ENCODE assay signal across 8 cellular contexts in genomic region chr6:4319992-4320683, GRCh38.
DNase-seq lines count a peak whose midpoint lies in the region; ATAC-seq, FAIRE-seq and TF ChIP-seq lines count a peak whose summit lies in the region.

No MANE protein-coding gene starts in this region.

- no peak overlapping the region for H3K4ac ChIP-seq in trophoblast cell (ENCODE audit: low read depth, low read length)

- no peak for FAIRE-seq in HepG2 (lab: Jason Lieb, UNC)

- peaks cover 56% of the 10 kb centered on the region for H3K4me1 ChIP-seq in PC-9 (replicated peaks; ENCODE audit: insufficient read depth)
- H3K4me1 ChIP-seq in fibroblast of lung (ENCODE audit: control insufficient read depth, extremely low read depth, insufficient read depth, low read length): peaks cover 19% of the 10 kb centered on the region
- H3K4me1 ChIP-seq in trophoblast cell (ENCODE audit: control insufficient read depth in 1 of 2, insufficient read depth in 2 of 2, low read length in 2 of 2): peaks cover 14 to 23% of the 10 kb centered on the region in 2 experiments
- H3K4me1 ChIP-seq in ovary (ENCODE audit: insufficient read depth): no peaks in the 10 kb centered on the region
- H3K4me1 ChIP-seq in HepG2 (ENCODE audit: insufficient read depth, low read length): no peaks in the 10 kb centered on the region

- H3K27me3 ChIP-seq in PC-9 (ENCODE audit: insufficient read depth, low read depth): no peaks in the 10 kb centered on the region
- H3K27me3 ChIP-seq in fibroblast of lung (ENCODE audit: control insufficient read depth, insufficient read depth, low read length): no peaks in the 10 kb centered on the region
- H3K27me3 ChIP-seq in trophoblast cell (ENCODE audit: insufficient read depth, low read length): no peaks in the 10 kb centered on the region
- no peaks in the 10 kb centered on the region for H3K27me3 ChIP-seq in ovary
- peaks cover 0 to 14% of the 10 kb centered on the region in 2 experiments; a peak in 2 of 5 replicates for H3K27me3 ChIP-seq in HepG2 (ENCODE audit: control insufficient read depth in 1 of 2, insufficient read depth in 2 of 2, low read length in 2 of 2)

- peaks cover 21% of the 10 kb centered on the region for H3K79me1 ChIP-seq in trophoblast cell (ENCODE audit: low read length)

- H4K20me1 ChIP-seq in PC-9 (ENCODE audit: insufficient read depth) (no peaks in the 10 kb centered on the region), fibroblast of lung (ENCODE audit: control insufficient read depth, extremely low read depth, insufficient read depth, low read length) (no peaks in the 10 kb centered on the region), HepG2 (ENCODE audit: insufficient read depth, low read length) (no peaks in the 10 kb centered on the region)

- TF ChIP-seq RAD21 in HepG2 (CRISPR knock-in tag; IDR thresholded peaks at IDR 0.05): no peak

- TF ChIP-seq POLR2A in ovary (IDR thresholded peaks at IDR 0.05): no peak
- no peak for TF ChIP-seq POLR2A in HepG2 (IDR thresholded peaks at IDR 0.05; ENCODE audit: insufficient read depth in 1 of 2, low read depth in 2 of 2, low read length in 2 of 2)

- no peaks in the 10 kb centered on the region for H3K36me3 Mint-ChIP-seq in activated naive CD4-positive, alpha-beta T cell treated with anti-CD3 and anti-CD28 coated beads, Interleukin-2, amount 50 U/mL, for 72 hours

- H3K27ac ChIP-seq in PC-9: peak overlapping the region; percentile 97
- peak overlapping the region; percentile 78 for H3K27ac ChIP-seq in fibroblast of lung (ENCODE audit: insufficient read depth, low read length)
- peak overlapping the region; percentile 69 for H3K27ac ChIP-seq in trophoblast cell (ENCODE audit: low read depth, low read length)
- H3K27ac ChIP-seq in ovary: no peak overlapping the region
- H3K27ac ChIP-seq in HepG2 (ENCODE audit: extremely low read length, insufficient read depth, low read length): no peak overlapping the region

- H3K18ac ChIP-seq in trophoblast cell (ENCODE audit: low read length): no peak overlapping the region

- H3K4me2 ChIP-seq in PC-9 (peak overlapping the region; percentile 62), fibroblast of lung (ENCODE audit: extremely low read depth, insufficient read depth, low read length) (peak overlapping the region; percentile 65), trophoblast cell (ENCODE audit: low read length) (no peak overlapping the region), HepG2 (ENCODE audit: low read depth, low read length) (no peak overlapping the region)

- ATAC-seq in activated naive CD4-positive, alpha-beta T cell treated with anti-CD3 and anti-CD28 coated beads, Interleukin-2, amount 50 U/mL, for 72 hours: no peak
- ATAC-seq in HepG2: no peak

- H4K91ac ChIP-seq in trophoblast cell (ENCODE audit: low read depth, low read length): peak overlapping the region; percentile 0

- H3K9me3 ChIP-seq in PC-9 (ENCODE audit: insufficient read depth, low read depth) (no peaks in the 10 kb centered on the region), fibroblast of lung (ENCODE audit: control insufficient read depth, insufficient read depth, low read depth, low read length) (no peaks in the 10 kb centered on the region), trophoblast cell (ENCODE audit: insufficient read depth, low read depth, low read length) (no peaks in the 10 kb centered on the region), ovary (no peaks in the 10 kb centered on the region), HepG2 (ENCODE audit: low read length) (no peaks in the 10 kb centered on the region)

- H3K14ac ChIP-seq in trophoblast cell (ENCODE audit: low read length): no peak overlapping the region

- TF ChIP-seq EP300 in ovary (IDR thresholded peaks at IDR 0.05) (no peak), HepG2 (IDR thresholded peaks at IDR 0.05; ENCODE audit: low read depth in 2 of 2, low read length in 2 of 2) (no peak), HepG2 (CRISPR knock-in tag; IDR thresholded peaks at IDR 0.05; ENCODE audit: borderline replicate concordance) (no peak)

- no peaks in the 10 kb centered on the region for H3K9me3 Mint-ChIP-seq in activated naive CD4-positive, alpha-beta T cell treated with anti-CD3 and anti-CD28 coated beads, Interleukin-2, amount 50 U/mL, for 72 hours

- no peak overlapping the region for H2BK5ac ChIP-seq in trophoblast cell (ENCODE audit: low read depth, low read length, poor library complexity)

- TF ChIP-seq CTCF in PC-9 (conservative IDR thresholded peaks at IDR 0.05) (no peak), fibroblast of lung (conservative IDR thresholded peaks at IDR 0.05 in 1 of 2, IDR thresholded peaks at IDR 0.05 in 1 of 2; ENCODE audit: low read depth in 1 of 2, low read length in 2 of 2) (no peak), ovary (IDR thresholded peaks at IDR 0.05) (no peak), HepG2 (CRISPR knock-in tag; IDR thresholded peaks at IDR 0.05) (no peak)

- no TSS peak for BruUV-seq in PC-9 (replicated peaks; lab: Mats Ljungman, UMichigan)
- BruUV-seq in HepG2 (replicated peaks; lab: Mats Ljungman, UMichigan): no TSS peak

- H2AK5ac ChIP-seq in trophoblast cell (ENCODE audit: low read length): no peak overlapping the region

- H3K9ac ChIP-seq in fibroblast of lung (ENCODE audit: insufficient read depth, low read length): no peak overlapping the region
- H3K9ac ChIP-seq in trophoblast cell (ENCODE audit: low read length): no peak overlapping the region
- no peak overlapping the region for H3K9ac ChIP-seq in HepG2 (ENCODE audit: insufficient read depth, low read depth, low read length)

- no peaks in the 10 kb centered on the region for H3K9me2 ChIP-seq in PC-9 (ENCODE audit: insufficient read depth)

- peak overlapping the region; percentile 70 for H2BK120ac ChIP-seq in trophoblast cell (ENCODE audit: insufficient read depth, low read length, poor library complexity)

- peaks cover 32% of the 10 kb centered on the region for H3F3A ChIP-seq in PC-9 (ENCODE audit: insufficient read depth, low read depth)

- no peak overlapping the region for H3K23ac ChIP-seq in trophoblast cell (ENCODE audit: low read length)

- H3K36me3 ChIP-seq in PC-9 (ENCODE audit: low read depth): no peaks in the 10 kb centered on the region
- H3K36me3 ChIP-seq in fibroblast of lung (ENCODE audit: control insufficient read depth, insufficient read depth, low read length): no peaks in the 10 kb centered on the region
- no peaks in the 10 kb centered on the region for H3K36me3 ChIP-seq in trophoblast cell (ENCODE audit: control insufficient read depth in 1 of 2, insufficient read depth in 2 of 2, low read length in 2 of 2)
- no peaks in the 10 kb centered on the region for H3K36me3 ChIP-seq in ovary
- H3K36me3 ChIP-seq in HepG2 (replicated peaks in 1 of 2; ENCODE audit: control insufficient read depth in 1 of 2, insufficient read depth in 2 of 2, low read length in 2 of 2): no peaks in the 10 kb centered on the region

- H2BK12ac ChIP-seq in trophoblast cell (ENCODE audit: low read length): no peak overlapping the region

- CTCF ChIA-PET in PC-9 (lab: Charles Lee) (interaction anchor here (0.6 kb wide), 1 partner anchor 385 kb away, joined by 3 read pairs; no protein-coding TSS in a partner anchor), HepG2 (lab: Yijun Ruan, JAX; ENCODE audit: low intra/inter-chr PET ratio, low total read pairs) (no interaction called here)

- H3K4me3 ChIP-seq in PC-9 (no peak overlapping the region), fibroblast of lung (replicated peaks in 1 of 4; ENCODE audit: control extremely low read depth in 1 of 4, insufficient read depth in 1 of 4, low read depth in 3 of 4, low read length in 4 of 4) (no peak overlapping the region), trophoblast cell (ENCODE audit: low read depth, low read length) (no peak overlapping the region), ovary (no peak overlapping the region), HepG2 (replicated peaks in 1 of 3; ENCODE audit: insufficient read depth in 1 of 3, low read depth in 2 of 3, low read length in 3 of 3) (no peak overlapping the region)

- H4K8ac ChIP-seq in trophoblast cell (ENCODE audit: low read depth, low read length): no peak overlapping the region

- H2AFZ ChIP-seq in PC-9: no peak overlapping the region
- H2AFZ ChIP-seq in fibroblast of lung (ENCODE audit: low read length): no peak overlapping the region
- H2AFZ ChIP-seq in trophoblast cell (ENCODE audit: insufficient read depth, low read length, poor library complexity): no peak overlapping the region
- no peak overlapping the region for H2AFZ ChIP-seq in HepG2 (ENCODE audit: low read length)

- H3K79me2 ChIP-seq in PC-9 (ENCODE audit: low read depth) (no peaks in the 10 kb centered on the region), fibroblast of lung (ENCODE audit: control insufficient read depth, insufficient read depth, low read length) (no peaks in the 10 kb centered on the region), trophoblast cell (ENCODE audit: control insufficient read depth, insufficient read depth, low read length, poor library complexity) (no peaks in the 10 kb centered on the region), HepG2 (ENCODE audit: insufficient read depth, low read length) (no peaks in the 10 kb centered on the region)

- intact Hi-C loops in PC-9 (cut with micrococcal nuclease; ENCODE audit: unreplicated experiment): loop anchor here (1.0 to 10.0 kb wide), 4 partner anchors 38 to 412 kb away; no protein-coding TSS in a partner anchor
- intact Hi-C loops in ovary (cut with DNase I): no loop called here
- intact Hi-C loops in HepG2 (cut with micrococcal nuclease; ENCODE audit: unreplicated experiment): loop anchor here (10.0 kb wide), 1 partner anchor 715 kb away; no protein-coding TSS in a partner anchor

- in situ Hi-C loops in HepG2 (cut with HindIII; ENCODE audit: extremely low pct_ligation_motif_present, low pct_unique_long_range_greater_than_20kb): no loop called here

- POLR2A ChIA-PET in PC-9 (lab: Charles Lee; ENCODE audit: unreplicated experiment): no interaction called here
- POLR2A ChIA-PET in HepG2 (lab: Yijun Ruan, JAX): no interaction called here

- WGBS in trophoblast cell (ENCODE audit: extremely low coverage, insufficient coverage, insufficient read length): no CpG with 5 or more reads among the region's 4 CpGs
- 20 to 28% (median 21%) methylated on average over 4 of the region's 4 CpGs for WGBS in ovary, 3 donors
- 6% methylated on average over 4 of the region's 4 CpGs for WGBS in HepG2 (ENCODE audit: low lambda C conversion rate)

- H4K12ac ChIP-seq in trophoblast cell (ENCODE audit: low read depth, low read length): no peak overlapping the region

- DNase-seq in EL (peak; percentile 71), PC-9 (peak; percentile 38 to 84), fibroblast of lung (ENCODE audit: low read depth in 2 of 2) (peak; percentile 76 to 80), trophoblast cell (peak in 1 of 2 donors; percentile 41), GOT3 (lab: John Stamatoyannopoulos, UW) (no peak), ovary (no peak), HepG2 (ENCODE audit: low spot score) (no peak)
- DNase-seq in activated naive CD4-positive, alpha-beta T cell treated with anti-CD3 and anti-CD28 coated beads, Interleukin-2, amount 50 U/mL, for 72 hours (ENCODE audit: low spot score in 2 of 2): no peak

- H3K27ac Mint-ChIP-seq in activated naive CD4-positive, alpha-beta T cell treated with anti-CD3 and anti-CD28 coated beads, Interleukin-2, amount 50 U/mL, for 72 hours: no peak overlapping the region

TF ChIP-seq in HepG2, 621 proteins besides CTCF, POLR2A, EP300 and RAD21 (continues in another document):
- no peak for TF ChIP-seq REXO4 (CRISPR knock-in tag; IDR thresholded peaks at IDR 0.05; ENCODE audit: borderline replicate concordance)
- TF ChIP-seq ZNF629 (CRISPR knock-in tag; conservative IDR thresholded peaks at IDR 0.05): no peak

Comparison
In these comparisons a context has a peak if more than half of its experiments do, and no peak if none do; other contexts are left out.
1. DNase-seq: peak in EL (single experiment), PC-9 (2 of 2) and fibroblast of lung (2 of 2); none in GOT3 (single experiment), activated naive CD4-positive, alpha-beta T cell treated with anti-CD3 and anti-CD28 coated beads, Interleukin-2, amount 50 U/mL, for 72 hours (0 of 2), ovary (0 of 5) and HepG2 (single experiment).
2. H3K27ac ChIP-seq: peak in PC-9 (single experiment), fibroblast of lung (single experiment) and trophoblast cell (single experiment); none in ovary (0 of 2) and HepG2 (single experiment).
3. H3K4me2 ChIP-seq: peak in PC-9 (single experiment) and fibroblast of lung (single experiment); none in trophoblast cell (single experiment) and HepG2 (single experiment).
4. intact Hi-C loops: an anchor here in PC-9 (1.0 to 10.0 kb wide) and HepG2 (10.0 kb wide); none called in ovary.